In the genomic region with DNA sequence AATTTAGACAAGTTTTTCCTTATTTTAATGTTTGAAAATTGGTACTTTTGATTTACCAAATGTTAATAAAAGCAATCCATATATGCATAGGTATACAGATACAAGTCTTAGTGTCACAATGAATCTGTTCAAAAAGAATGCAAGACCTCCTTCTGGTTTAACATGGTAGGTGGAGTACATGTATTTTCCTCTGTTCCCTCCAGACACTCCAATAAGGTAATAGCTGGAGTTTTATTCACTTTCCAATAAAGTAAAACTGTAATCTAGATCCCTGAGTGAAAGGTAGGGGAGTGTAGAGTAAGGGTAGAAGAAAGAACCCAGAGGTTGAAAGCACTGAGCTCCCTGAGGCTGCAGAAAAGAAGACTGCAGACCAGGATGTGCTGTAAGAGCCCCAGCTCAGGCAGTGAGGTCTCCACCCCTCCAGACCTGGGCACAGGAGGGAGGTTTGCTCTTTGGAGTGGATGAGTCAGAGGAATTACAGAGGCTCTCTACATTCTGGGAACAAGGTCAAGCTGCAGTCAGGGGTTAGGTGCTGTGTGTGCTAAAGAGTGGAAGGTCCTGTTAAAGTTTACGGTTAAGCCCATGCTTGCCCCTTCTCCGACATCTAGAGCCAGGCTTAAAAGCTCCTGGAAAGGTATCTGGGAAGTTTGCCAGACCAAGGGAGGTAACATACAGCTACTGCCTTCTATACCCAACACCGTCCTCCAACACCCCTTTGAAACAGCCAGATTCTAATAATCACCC, we compare ENCODE assay signal across 1 cellular context.
TF ChIP-seq lines count a peak whose summit lies in the region.

No MANE protein-coding gene starts in this region.

TF ChIP-seq in HEK293T, 16 proteins besides CTCF, POLR2A, EP300 and RAD21 (continued from another document):
- TF ChIP-seq ZNF384 (IDR thresholded peaks at IDR 0.05) (no peak), NFRKB (IDR thresholded peaks at IDR 0.05) (no peak), BHLHE40 (IDR thresholded peaks at IDR 0.05; ENCODE audit: borderline replicate concordance) (no peak)
